1 cellular context compared by ENCODE assay signal in genomic region chr14:55581011-55581806, GRCh38.
A peak's percentile ranks its signal among the peaks of the same experiment; 100 is the strongest.
TF ChIP-seq lines count a peak whose summit lies in the region.

No MANE protein-coding gene starts in this region.

TF ChIP-seq in HEK293, 187 proteins besides CTCF, POLR2A, EP300 and RAD21 (continued from another document):
- TF ChIP-seq PATZ1 (tag by site-specific recombination; IDR thresholded peaks at IDR 0.05) (no peak), ZXDB (tag by site-specific recombination; IDR thresholded peaks at IDR 0.05) (no peak), ZNF600 (tag by site-specific recombination; IDR thresholded peaks at IDR 0.05) (peak; percentile 60; the same call in 1 of the 2 replicates), ZNF660 (tag by site-specific recombination; IDR thresholded peaks at IDR 0.05) (no peak), YY1 (tag by site-specific recombination; IDR thresholded peaks at IDR 0.05) (no peak), ZNF350 (tag by site-specific recombination; IDR thresholded peaks at IDR 0.05) (no peak), ZNF692 (tag by site-specific recombination; IDR thresholded peaks at IDR 0.05) (no peak), EGR2 (tag by site-specific recombination; IDR thresholded peaks at IDR 0.05; ENCODE audit: low read depth) (peak; percentile 39; the same call in 1 of the 2 replicates), ZNF335 (tag by site-specific recombination; conservative IDR thresholded peaks at IDR 0.05) (peak; percentile 87), ZBTB20 (tag by site-specific recombination; IDR thresholded peaks at IDR 0.05) (peak; percentile 37; the same call in 1 of the 2 replicates), ZNF146 (tag by site-specific recombination; IDR thresholded peaks at IDR 0.05) (no peak), ZBTB48 (tag by site-specific recombination; IDR thresholded peaks at IDR 0.05) (no peak), ZNF776 (tag by site-specific recombination; IDR thresholded peaks at IDR 0.05; ENCODE audit: borderline replicate concordance) (no peak), ZNF521 (tag by site-specific recombination; IDR thresholded peaks at IDR 0.05) (no peak), ZNF426 (tag by site-specific recombination; IDR thresholded peaks at IDR 0.05) (no peak), ZBTB26 (tag by site-specific recombination; optimal IDR thresholded peaks at IDR 0.05) (peak; percentile 44), HOXC10 (CRISPR knock-in tag; IDR thresholded peaks at IDR 0.05) (no peak), ZNF280D (tag by site-specific recombination; IDR thresholded peaks at IDR 0.05) (no peak), MYNN (tag by site-specific recombination; IDR thresholded peaks at IDR 0.05; ENCODE audit: borderline replicate concordance) (no peak), ZEB2 (tag by site-specific recombination; IDR thresholded peaks at IDR 0.05) (peak; percentile 17; the same call in 1 of the 2 replicates), ZNF561 (tag by site-specific recombination; IDR thresholded peaks at IDR 0.05; ENCODE audit: borderline replicate concordance) (no peak), IKZF3 (tag by site-specific recombination; IDR thresholded peaks at IDR 0.05) (0 out of 2 replicates have a peak, but pooled peaks have one; percentile 54), ZNF768 (tag by site-specific recombination; IDR thresholded peaks at IDR 0.05) (no peak), ZNF391 (tag by site-specific recombination; IDR thresholded peaks at IDR 0.05; ENCODE audit: borderline replicate concordance, low read depth) (no peak), RBAK (tag by site-specific recombination; IDR thresholded peaks at IDR 0.05) (no peak), ZNF2 (tag by site-specific recombination; IDR thresholded peaks at IDR 0.05) (0 out of 2 replicates have a peak, but pooled peaks have one; percentile 47), SP7 (tag by site-specific recombination; IDR thresholded peaks at IDR 0.05) (no peak; the same call in 1 of the 2 replicates), ZNF510 (tag by site-specific recombination; IDR thresholded peaks at IDR 0.05; ENCODE audit: insufficient replicate concordance) (no peak), ZNF280C (tag by site-specific recombination; IDR thresholded peaks at IDR 0.05) (no peak), ZNF433 (tag by site-specific recombination; IDR thresholded peaks at IDR 0.05; ENCODE audit: low read depth) (no peak), OVOL3 (tag by site-specific recombination; IDR thresholded peaks at IDR 0.05) (0 out of 2 replicates have a peak, but pooled peaks have one; percentile 24), ZNF48 (tag by site-specific recombination; IDR thresholded peaks at IDR 0.05) (no peak), ZNF398 (tag by site-specific recombination; IDR thresholded peaks at IDR 0.05) (0 out of 2 replicates have a peak, but pooled peaks have one; percentile 27), ZSCAN4 (tag by site-specific recombination; IDR thresholded peaks at IDR 0.05) (peak; percentile 77), SCRT1 (tag by site-specific recombination; IDR thresholded peaks at IDR 0.05; ENCODE audit: borderline replicate concordance) (no peak), ZNF266 (tag by site-specific recombination; IDR thresholded peaks at IDR 0.05; ENCODE audit: low read depth) (no peak), ZNF157 (tag by site-specific recombination; IDR thresholded peaks at IDR 0.05) (no peak), KLF8 (tag by site-specific recombination; IDR thresholded peaks at IDR 0.05) (0 out of 2 replicates have a peak, but pooled peaks have one; percentile 17), HOXA7 (CRISPR knock-in tag; IDR thresholded peaks at IDR 0.05; ENCODE audit: borderline replicate concordance) (no peak), ZFHX2 (tag by site-specific recombination; conservative IDR thresholded peaks at IDR 0.05) (peak; percentile 47), ZBTB10 (tag by site-specific recombination; IDR thresholded peaks at IDR 0.05) (no peak), ZNF629 (tag by site-specific recombination; IDR thresholded peaks at IDR 0.05) (0 out of 2 replicates have a peak, but pooled peaks have one; percentile 30), KLF9 (tag by site-specific recombination; IDR thresholded peaks at IDR 0.05; ENCODE audit: low read depth) (peak; percentile 78), SETDB1 (IDR thresholded peaks at IDR 0.05; ENCODE audit: insufficient read length, low read length) (no peak)
